Comparison of ENCODE assay signal across 14 cellular contexts in the genomic region with DNA sequence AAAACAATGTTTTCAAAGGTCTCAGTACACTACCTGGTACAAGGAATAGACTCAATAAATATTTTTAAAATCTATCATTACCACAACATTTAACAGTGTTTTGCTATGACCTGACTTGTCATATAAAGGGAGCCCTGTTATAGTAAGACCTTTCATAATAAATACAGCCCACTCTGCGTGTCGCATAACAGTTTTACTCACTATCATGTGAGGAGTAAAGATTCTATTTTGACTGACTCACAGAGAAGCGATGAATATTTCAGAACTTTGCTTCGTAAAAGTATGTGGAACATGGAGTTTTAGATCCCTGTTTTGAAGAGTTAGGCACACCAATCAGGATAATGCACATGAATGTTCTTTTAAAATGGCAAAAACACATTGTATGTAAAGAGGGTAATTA.
DNase-seq lines count a peak whose midpoint lies in the region; ATAC-seq lines count a peak whose summit lies in the region.
"Had no signal": no experiment of that assay in that cellular context is flagged by ENCODE, and none has a peak within 500 bp of the region (broad histone marks: within the 10 kb centered on the region; RNA-seq: fewer than 3 reads in every experiment).

No MANE protein-coding gene starts in this region.

- H3K4me1 Mint-ChIP-seq in activated T-helper 2 cell treated with anti-CD3 and anti-CD28 coated beads, Interferon-gamma antibody, Interleukin-2, Interleukin-4, amounts not matched to agents 10 μg/mL and 5 μg/mL and 100 μg/mL, durations not matched to agents 14 hours and 24 hours and 36 hours (ENCODE audit: low read depth): no peaks in the 10 kb centered on the region
- H3K4me1 Mint-ChIP-seq: CD14-positive monocyte; CD4-positive, alpha-beta memory T cell; IgD-negative memory B cell had no signal

- no peak overlapping the region for H3K4me3 Mint-ChIP-seq in activated T-helper 2 cell treated with anti-CD3 and anti-CD28 coated beads, Interferon-gamma antibody, Interleukin-2, Interleukin-4, amounts not matched to agents 10 μg/mL and 5 μg/mL and 100 μg/mL, durations not matched to agents 14 hours and 24 hours and 36 hours (ENCODE audit: low read depth)
- H3K4me3 Mint-ChIP-seq: CD14-positive monocyte; CD4-positive, alpha-beta memory T cell; IgD-negative memory B cell had no signal

- H3K27ac Mint-ChIP-seq in activated T-helper 2 cell treated with anti-CD3 and anti-CD28 coated beads, Interferon-gamma antibody, Interleukin-2, Interleukin-4, amounts not matched to agents 10 μg/mL and 5 μg/mL and 100 μg/mL, durations not matched to agents 14 hours and 24 hours and 36 hours: no peak overlapping the region
- H3K27ac Mint-ChIP-seq: CD14-positive monocyte; CD4-positive, alpha-beta memory T cell; IgD-negative memory B cell had no signal

- no peaks in the 10 kb centered on the region for H3K36me3 Mint-ChIP-seq in activated T-helper 2 cell treated with anti-CD3 and anti-CD28 coated beads, Interferon-gamma antibody, Interleukin-2, Interleukin-4, amounts not matched to agents 10 μg/mL and 5 μg/mL and 100 μg/mL, durations not matched to agents 14 hours and 24 hours and 36 hours (ENCODE audit: low read depth)
- H3K36me3 Mint-ChIP-seq: CD14-positive monocyte; CD4-positive, alpha-beta memory T cell; IgD-negative memory B cell had no signal

- DNase-seq in COLO829 (ENCODE audit: low spot score) (peak; percentile 63), LHCN-M2 (ENCODE audit: low read depth) (peak; percentile 43), amniotic epithelial cell (ENCODE audit: low read depth) (peak; percentile 34), myocyte (ENCODE audit: low read depth) (peak; percentile 6)
- DNase-seq in stimulated activated CD4-positive, alpha-beta T cell treated with anti-CD3 and anti-CD28 coated beads, Interleukin-4, amount 100 ng/mL, for 4 hours: no peak
- no peak for DNase-seq in activated T-helper 2 cell treated with anti-CD3 and anti-CD28 coated beads, Interferon-gamma antibody, Interleukin-2, Interleukin-4, amounts not matched to agents 10 μg/mL and 5 μg/mL and 100 μg/mL, durations not matched to agents 14 hours and 24 hours and 36 hours (ENCODE audit: low spot score)
- DNase-seq: Calu3; CD4-positive, alpha-beta memory T cell; DMS79 treated with DMSO at 0.1 percent for 48 hours; GF-D8 had no signal

- H3K9me3 Mint-ChIP-seq in activated T-helper 2 cell treated with anti-CD3 and anti-CD28 coated beads, Interferon-gamma antibody, Interleukin-2, Interleukin-4, amounts not matched to agents 10 μg/mL and 5 μg/mL and 100 μg/mL, durations not matched to agents 14 hours and 24 hours and 36 hours: peaks cover 13% of the 10 kb centered on the region

- no peaks in the 10 kb centered on the region for H3K27me3 Mint-ChIP-seq in activated T-helper 2 cell treated with anti-CD3 and anti-CD28 coated beads, Interferon-gamma antibody, Interleukin-2, Interleukin-4, amounts not matched to agents 10 μg/mL and 5 μg/mL and 100 μg/mL, durations not matched to agents 14 hours and 24 hours and 36 hours (ENCODE audit: low read depth)
- H3K27me3 Mint-ChIP-seq: CD4-positive, alpha-beta memory T cell; IgD-negative memory B cell had no signal

- intact Hi-C loops in activated T-helper 2 cell treated with anti-CD3 and anti-CD28 coated beads, Interferon-gamma antibody, Interleukin-2, Interleukin-4, amounts not matched to agents 10 μg/mL and 5 μg/mL and 100 μg/mL, durations not matched to agents 14 hours and 24 hours and 36 hours (cut with micrococcal nuclease): no loop called here

- ATAC-seq in HG02642 (IDR thresholded peaks at IDR 0.05; ENCODE audit: poor library complexity, unreplicated experiment): no peak
- ATAC-seq: GM12878 had no signal

Comparison
In these comparisons a context has a peak if more than half of its experiments do, and no peak if none do; other contexts are left out.
1. DNase-seq: peak in COLO829 (single experiment), LHCN-M2 (single experiment), amniotic epithelial cell (single experiment) and myocyte (single experiment); none in stimulated activated CD4-positive, alpha-beta T cell treated with anti-CD3 and anti-CD28 coated beads, Interleukin-4, amount 100 ng/mL, for 4 hours (0 of 2) and activated T-helper 2 cell treated with anti-CD3 and anti-CD28 coated beads, Interferon-gamma antibody, Interleukin-2, Interleukin-4, amounts not matched to agents 10 μg/mL and 5 μg/mL and 100 μg/mL, durations not matched to agents 14 hours and 24 hours and 36 hours (single experiment).